Comparison of ENCODE assay signal across 14 cellular contexts in genomic region chr9:84761137-84761808, GRCh38.
DNase-seq lines count a peak whose midpoint lies in the region; ATAC-seq and TF ChIP-seq lines count a peak whose summit lies in the region.
"Had no signal": no experiment of that assay in that cellular context is flagged by ENCODE, and none has a peak within 500 bp of the region (broad histone marks: within the 10 kb centered on the region; RNA-seq: fewer than 3 reads in every experiment).

No MANE protein-coding gene starts in this region.

- intact Hi-C loops in sigmoid colon (cut with DNase I) (no loop called here), dorsolateral prefrontal cortex (cut with DNase I) (no loop called here)

- ATAC-seq in GM18505 (IDR thresholded peaks at IDR 0.05; ENCODE audit: unreplicated experiment) (peak; percentile 62), GM21367 (IDR thresholded peaks at IDR 0.05; ENCODE audit: unreplicated experiment) (peak; percentile 42), HG03354 (IDR thresholded peaks at IDR 0.05; ENCODE audit: poor library complexity, severe bottlenecking, unreplicated experiment) (peak; percentile 52)
- ATAC-seq in activated T-helper 17 cell treated with anti-CD3 and anti-CD28 coated beads, Interleukin-2, amount 50 U/mL, for 72 hours (replicated peaks) = peak; percentile 82
- ATAC-seq: naive thymus-derived CD8-positive, alpha-beta T cell had no signal

- H3K9me3 Mint-ChIP-seq in activated T-helper 17 cell treated with anti-CD3 and anti-CD28 coated beads, Interleukin-2, amount 50 U/mL, for 72 hours = peaks cover 6% of the 10 kb centered on the region
- peaks cover 12% of the 10 kb centered on the region for H3K9me3 Mint-ChIP-seq in osteocyte (ENCODE audit: unreplicated experiment)

- H3K4me1 ChIP-seq in sigmoid colon = no peaks in the 10 kb centered on the region

- H3K27ac ChIP-seq in sigmoid colon = no peak overlapping the region
- peak overlapping the region in 4 of 59 donors; percentile 9 to 51 (median 20) for H3K27ac ChIP-seq in dorsolateral prefrontal cortex
- H3K27ac ChIP-seq: C4-2B had no signal

- DNase-seq in sigmoid colon = no peak
- DNase-seq in osteocyte (ENCODE audit: extremely low spot score, unreplicated experiment) = no peak
- no peak for DNase-seq in dorsolateral prefrontal cortex
- DNase-seq in NCI-H2227 (lab: John Stamatoyannopoulos, UW; ENCODE audit: unreplicated experiment) = no peak
- DNase-seq: aorta; dermis blood vessel endothelial cell; hypothalamus; naive thymus-derived CD8-positive, alpha-beta T cell; substantia nigra had no signal

- H3K4me3 Mint-ChIP-seq in activated T-helper 17 cell treated with anti-CD3 and anti-CD28 coated beads, Interleukin-2, amount 50 U/mL, for 72 hours = peak overlapping the region; percentile 55
- H3K4me3 Mint-ChIP-seq in osteocyte (ENCODE audit: unreplicated experiment) = no peak overlapping the region
- H3K4me3 Mint-ChIP-seq: naive thymus-derived CD8-positive, alpha-beta T cell had no signal

- TF ChIP-seq POLR2A in GM18505 (IDR thresholded peaks at IDR 0.05; ENCODE audit: borderline replicate concordance, extremely low read depth, insufficient read depth, insufficient read length) (no peak), sigmoid colon (IDR thresholded peaks at IDR 0.05) (no peak)

- H3K4me1 Mint-ChIP-seq in activated T-helper 17 cell treated with anti-CD3 and anti-CD28 coated beads, Interleukin-2, amount 50 U/mL, for 72 hours = peaks cover 29% of the 10 kb centered on the region
- H3K4me1 Mint-ChIP-seq in osteocyte (ENCODE audit: unreplicated experiment) = peaks cover 4% of the 10 kb centered on the region
- H3K4me1 Mint-ChIP-seq: naive thymus-derived CD8-positive, alpha-beta T cell had no signal

- no peaks in the 10 kb centered on the region for H3K27me3 Mint-ChIP-seq in activated T-helper 17 cell treated with anti-CD3 and anti-CD28 coated beads, Interleukin-2, amount 50 U/mL, for 72 hours
- H3K27me3 Mint-ChIP-seq in osteocyte (ENCODE audit: unreplicated experiment) = no peaks in the 10 kb centered on the region

- no peak for TF ChIP-seq EP300 in sigmoid colon (IDR thresholded peaks at IDR 0.05)

- H3K4me3 ChIP-seq in sigmoid colon (no peak overlapping the region), dorsolateral prefrontal cortex (no peak overlapping the region)

- H3K27me3 ChIP-seq in sigmoid colon (no peaks in the 10 kb centered on the region), dorsolateral prefrontal cortex (no peaks in the 10 kb centered on the region)

- peaks cover 5% of the 10 kb centered on the region for H3K36me3 Mint-ChIP-seq in activated T-helper 17 cell treated with anti-CD3 and anti-CD28 coated beads, Interleukin-2, amount 50 U/mL, for 72 hours (ENCODE audit: low read depth)
- peaks cover 11% of the 10 kb centered on the region for H3K36me3 Mint-ChIP-seq in osteocyte (ENCODE audit: unreplicated experiment)
- H3K36me3 Mint-ChIP-seq: naive thymus-derived CD8-positive, alpha-beta T cell had no signal

- no peak for TF ChIP-seq CTCF in sigmoid colon (IDR thresholded peaks at IDR 0.05)
- no peak for TF ChIP-seq CTCF in osteocyte (IDR thresholded peaks at IDR 0.05)
- no peak for TF ChIP-seq CTCF in dorsolateral prefrontal cortex (IDR thresholded peaks at IDR 0.05 in 54 of 56, conservative IDR thresholded peaks at IDR 0.05 in 2 of 56; ENCODE audit: low read depth in 1 of 56, partially characterized antibody in 56 of 56)

- 77 to 90% methylated on average over 2 of the region's 2 CpGs for WGBS in sigmoid colon, 2 donors

- no peaks in the 10 kb centered on the region for H3K36me3 ChIP-seq in sigmoid colon

- H3K9me3 ChIP-seq in sigmoid colon = peaks cover 0 to 4% (median 0%) of the 10 kb centered on the region in 4 donors

- H3K27ac Mint-ChIP-seq in activated T-helper 17 cell treated with anti-CD3 and anti-CD28 coated beads, Interleukin-2, amount 50 U/mL, for 72 hours = peak overlapping the region; percentile 18
- H3K27ac Mint-ChIP-seq in osteocyte (ENCODE audit: unreplicated experiment) = no peak overlapping the region
- H3K27ac Mint-ChIP-seq: naive thymus-derived CD8-positive, alpha-beta T cell had no signal
